ENCODE assay signal across 20 cellular contexts in the genomic region with DNA sequence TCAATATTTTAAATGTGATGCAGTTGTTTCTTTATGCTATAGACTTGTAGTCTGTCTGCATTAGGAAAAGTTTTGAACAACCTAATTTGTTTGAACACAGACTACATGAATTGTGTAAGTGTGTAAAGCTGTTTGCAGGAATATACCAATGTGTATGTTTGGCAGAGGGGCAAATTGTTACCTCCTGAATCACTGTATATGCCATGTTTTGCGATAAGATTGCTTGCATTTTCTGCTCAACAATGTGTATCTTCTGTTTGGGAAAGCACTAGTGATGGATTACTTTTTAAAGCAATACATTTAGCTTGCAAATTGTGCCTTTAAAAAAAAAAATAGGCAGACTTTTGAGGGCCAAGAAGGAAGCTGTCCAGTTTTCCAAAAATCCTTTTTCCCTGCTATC. TPM values are rescaled to one million over a fixed set of nuclear protein-coding genes. Genes with fewer than 3 reads are reported as not detected.
DNase-seq lines count a peak whose midpoint lies in the region; ATAC-seq and TF ChIP-seq lines count a peak whose summit lies in the region.
"Had no signal": no experiment of that assay in that cellular context is flagged by ENCODE, and none has a peak within 500 bp of the region (broad histone marks: within the 10 kb centered on the region; RNA-seq: fewer than 3 reads in every experiment).

No MANE protein-coding gene starts in this region.

- peaks cover 77 to 91% of the 10 kb centered on the region in 2 experiments for H3K36me3 ChIP-seq in SK-N-SH (replicated peaks in 1 of 2; ENCODE audit: control insufficient read depth in 1 of 2, insufficient read depth in 2 of 2, low read length in 1 of 2)

- no peak for ATAC-seq in activated naive CD8-positive, alpha-beta T cell treated with anti-CD3 and anti-CD28 coated beads, Interleukin-2, amount 50 U/mL, for 24 hours
- no peak for ATAC-seq in activated T-cell treated with anti-CD3 and anti-CD28 coated beads, Interleukin-2, amount 50 U/mL, for 72 hours (replicated peaks in 1 of 2)
- no peak for ATAC-seq in GM19324 (IDR thresholded peaks at IDR 0.05; ENCODE audit: low FRiP score, unreplicated experiment)
- ATAC-seq: A549, HCT116, HepG2 had no signal

- CTCF ChIA-PET in SK-N-SH (lab: Yijun Ruan, JAX), result interaction anchor here (0.6 to 2.8 kb wide), 6 partner anchors 12 to 37 kb away, joined by 3 to 9 read pairs (median 4); no protein-coding TSS in a partner anchor

- H3K4me2 ChIP-seq in SK-N-SH, result no peak overlapping the region
- H3K4me2 ChIP-seq: A549, BLaER1 had no signal

- H3K9me3 Mint-ChIP-seq in activated naive CD8-positive, alpha-beta T cell (ENCODE audit: low read depth), result no peaks in the 10 kb centered on the region
- no peaks in the 10 kb centered on the region for H3K9me3 Mint-ChIP-seq in activated naive CD8-positive, alpha-beta T cell treated with anti-CD3 and anti-CD28 coated beads, Interleukin-2, amount 50 U/mL, for 24 hours
- H3K9me3 Mint-ChIP-seq in activated T-cell treated with anti-CD3 and anti-CD28 coated beads, Interleukin-2, amount 50 U/mL, for 72 hours, result no peaks in the 10 kb centered on the region
- H3K9me3 Mint-ChIP-seq: CD14-positive monocyte; CD4-positive, alpha-beta memory T cell had no signal

- POLR2A ChIA-PET in SK-N-SH (lab: Yijun Ruan, JAX), result no interaction called here

- no peak overlapping the region for H3K27ac ChIP-seq in SK-N-SH (ENCODE audit: low read depth in 2 of 2, low read length in 1 of 2)
- H3K27ac ChIP-seq: 22Rv1, A549, BLaER1, GM23248 had no signal

- no peak for TF ChIP-seq CTCF in fibroblast of pulmonary artery (IDR thresholded peaks at IDR 0.05; ENCODE audit: low read length, missing control alignments)
- TF ChIP-seq CTCF in SK-N-SH (IDR thresholded peaks at IDR 0.05), result no peak

- H3K4me3 ChIP-seq in fibroblast of pulmonary artery (replicated peaks; ENCODE audit: low read depth, low read length) (no peak overlapping the region), SK-N-SH (ENCODE audit: low read depth in 2 of 2, low read length in 1 of 2) (no peak overlapping the region)
- H3K4me3 ChIP-seq: A549, BLaER1, GM23248 had no signal

- peaks cover 34% of the 10 kb centered on the region for H3K4me1 Mint-ChIP-seq in activated naive CD8-positive, alpha-beta T cell (ENCODE audit: low read depth)
- H3K4me1 Mint-ChIP-seq in activated naive CD8-positive, alpha-beta T cell treated with anti-CD3 and anti-CD28 coated beads, Interleukin-2, amount 50 U/mL, for 24 hours, result peaks cover 14% of the 10 kb centered on the region
- H3K4me1 Mint-ChIP-seq in activated T-cell treated with anti-CD3 and anti-CD28 coated beads, Interleukin-2, amount 50 U/mL, for 72 hours (ENCODE audit: low read depth), result peaks cover 21% of the 10 kb centered on the region
- H3K4me1 Mint-ChIP-seq: CD14-positive monocyte had no signal

- H3K9me2 ChIP-seq in SK-N-SH, result no peaks in the 10 kb centered on the region

- H3K79me2 ChIP-seq in SK-N-SH (ENCODE audit: insufficient read depth), result peaks cover 40% of the 10 kb centered on the region

- peaks cover 7% of the 10 kb centered on the region; the same call in 1 of the 2 replicates for H4K20me1 ChIP-seq in SK-N-SH (ENCODE audit: insufficient read depth)

- H3K4me3 Mint-ChIP-seq in activated naive CD8-positive, alpha-beta T cell, result no peak overlapping the region
- no peak overlapping the region for H3K4me3 Mint-ChIP-seq in activated naive CD8-positive, alpha-beta T cell treated with anti-CD3 and anti-CD28 coated beads, Interleukin-2, amount 50 U/mL, for 24 hours
- H3K4me3 Mint-ChIP-seq in activated T-cell treated with anti-CD3 and anti-CD28 coated beads, Interleukin-2, amount 50 U/mL, for 72 hours, result no peak overlapping the region
- H3K4me3 Mint-ChIP-seq: CD14-positive monocyte; CD4-positive, alpha-beta memory T cell had no signal

- no peak overlapping the region for H3K9ac ChIP-seq in SK-N-SH
- H3K9ac ChIP-seq: BLaER1, GM23248 had no signal

- H3K9me3 ChIP-seq in SK-N-SH, result no peaks in the 10 kb centered on the region
- H3K9me3 ChIP-seq: A549, BLaER1 had no signal

- H3K27ac Mint-ChIP-seq in activated naive CD8-positive, alpha-beta T cell, result peak overlapping the region; percentile 66
- H3K27ac Mint-ChIP-seq in activated naive CD8-positive, alpha-beta T cell treated with anti-CD3 and anti-CD28 coated beads, Interleukin-2, amount 50 U/mL, for 24 hours, result no peak overlapping the region
- H3K27ac Mint-ChIP-seq in activated T-cell treated with anti-CD3 and anti-CD28 coated beads, Interleukin-2, amount 50 U/mL, for 72 hours, result no peak overlapping the region
- H3K27ac Mint-ChIP-seq: CD14-positive monocyte; CD4-positive, alpha-beta memory T cell had no signal

- H3F3A ChIP-seq in SK-N-SH (replicated peaks; ENCODE audit: insufficient read depth), result peaks cover 4% of the 10 kb centered on the region

- no peak overlapping the region for H2AFZ ChIP-seq in SK-N-SH (ENCODE audit: low read depth)
- H2AFZ ChIP-seq: GM23248 had no signal

- no peaks in the 10 kb centered on the region for H3K27me3 ChIP-seq in SK-N-SH (ENCODE audit: insufficient read depth)
- H3K27me3 ChIP-seq: BLaER1 had no signal

- 59% methylated on average over 1 of the region's 1 CpG for WGBS in SK-N-SH (ENCODE audit: low lambda C conversion rate)

- DNase-seq in activated naive CD8-positive, alpha-beta T cell treated with anti-CD3 and anti-CD28 coated beads, Interleukin-2, amount 50 U/mL, for 24 hours, result no peak
- DNase-seq in amniotic epithelial cell (ENCODE audit: low read depth) (peak; percentile 59), fibroblast of pulmonary artery (ENCODE audit: low read depth) (peak; percentile 37), SK-N-SH (no peak), NCI-H1930 (lab: John Stamatoyannopoulos, UW) (no peak)
- DNase-seq in activated T-cell treated with anti-CD3 and anti-CD28 coated beads, Interleukin-2, amount 50 U/mL, for 72 hours, result no peak
- DNase-seq: CD4-positive, alpha-beta memory T cell; DMS153; DMS79; GF-D8; GM23248; H7 had no signal

- H3K36me3 Mint-ChIP-seq in activated naive CD8-positive, alpha-beta T cell, result peaks cover 7% of the 10 kb centered on the region
- H3K36me3 Mint-ChIP-seq in activated naive CD8-positive, alpha-beta T cell treated with anti-CD3 and anti-CD28 coated beads, Interleukin-2, amount 50 U/mL, for 24 hours (ENCODE audit: low read depth), result peaks cover 63% of the 10 kb centered on the region
- peaks cover 5 to 43% of the 10 kb centered on the region in 2 donors for H3K36me3 Mint-ChIP-seq in activated T-cell treated with anti-CD3 and anti-CD28 coated beads, Interleukin-2, amount 50 U/mL, for 72 hours (ENCODE audit: insufficient read depth in 2 of 2)

- H3K4me1 ChIP-seq in SK-N-SH (ENCODE audit: control insufficient read depth in 1 of 2, insufficient read depth in 2 of 2, low read depth in 1 of 2, low read length in 1 of 2), result no peaks in the 10 kb centered on the region; a peak in 2 of 4 replicates
- H3K4me1 ChIP-seq: BLaER1 had no signal

- no peak for TF ChIP-seq RAD21 in SK-N-SH (IDR thresholded peaks at IDR 0.05; ENCODE audit: low read length)

- H3K27me3 Mint-ChIP-seq in activated naive CD8-positive, alpha-beta T cell, result no peaks in the 10 kb centered on the region
- no peaks in the 10 kb centered on the region for H3K27me3 Mint-ChIP-seq in activated naive CD8-positive, alpha-beta T cell treated with anti-CD3 and anti-CD28 coated beads, Interleukin-2, amount 50 U/mL, for 24 hours
- H3K27me3 Mint-ChIP-seq in activated T-cell treated with anti-CD3 and anti-CD28 coated beads, Interleukin-2, amount 50 U/mL, for 72 hours (ENCODE audit: low read depth), result no peaks in the 10 kb centered on the region
- H3K27me3 Mint-ChIP-seq: CD4-positive, alpha-beta memory T cell had no signal

- TF ChIP-seq EP300 in SK-N-SH (IDR thresholded peaks at IDR 0.05; ENCODE audit: borderline replicate concordance in 1 of 2, low read depth in 1 of 2, low read length in 1 of 2), result no peak

TF ChIP-seq in SK-N-SH, 30 proteins besides CTCF, POLR2A, EP300 and RAD21 (continues in another document):
- TF ChIP-seq TEAD4 (IDR thresholded peaks at IDR 0.05; ENCODE audit: borderline replicate concordance, insufficient read depth), result no peak
- no peak for TF ChIP-seq TCF12 (IDR thresholded peaks at IDR 0.05)
- TF ChIP-seq, protein P1, sequence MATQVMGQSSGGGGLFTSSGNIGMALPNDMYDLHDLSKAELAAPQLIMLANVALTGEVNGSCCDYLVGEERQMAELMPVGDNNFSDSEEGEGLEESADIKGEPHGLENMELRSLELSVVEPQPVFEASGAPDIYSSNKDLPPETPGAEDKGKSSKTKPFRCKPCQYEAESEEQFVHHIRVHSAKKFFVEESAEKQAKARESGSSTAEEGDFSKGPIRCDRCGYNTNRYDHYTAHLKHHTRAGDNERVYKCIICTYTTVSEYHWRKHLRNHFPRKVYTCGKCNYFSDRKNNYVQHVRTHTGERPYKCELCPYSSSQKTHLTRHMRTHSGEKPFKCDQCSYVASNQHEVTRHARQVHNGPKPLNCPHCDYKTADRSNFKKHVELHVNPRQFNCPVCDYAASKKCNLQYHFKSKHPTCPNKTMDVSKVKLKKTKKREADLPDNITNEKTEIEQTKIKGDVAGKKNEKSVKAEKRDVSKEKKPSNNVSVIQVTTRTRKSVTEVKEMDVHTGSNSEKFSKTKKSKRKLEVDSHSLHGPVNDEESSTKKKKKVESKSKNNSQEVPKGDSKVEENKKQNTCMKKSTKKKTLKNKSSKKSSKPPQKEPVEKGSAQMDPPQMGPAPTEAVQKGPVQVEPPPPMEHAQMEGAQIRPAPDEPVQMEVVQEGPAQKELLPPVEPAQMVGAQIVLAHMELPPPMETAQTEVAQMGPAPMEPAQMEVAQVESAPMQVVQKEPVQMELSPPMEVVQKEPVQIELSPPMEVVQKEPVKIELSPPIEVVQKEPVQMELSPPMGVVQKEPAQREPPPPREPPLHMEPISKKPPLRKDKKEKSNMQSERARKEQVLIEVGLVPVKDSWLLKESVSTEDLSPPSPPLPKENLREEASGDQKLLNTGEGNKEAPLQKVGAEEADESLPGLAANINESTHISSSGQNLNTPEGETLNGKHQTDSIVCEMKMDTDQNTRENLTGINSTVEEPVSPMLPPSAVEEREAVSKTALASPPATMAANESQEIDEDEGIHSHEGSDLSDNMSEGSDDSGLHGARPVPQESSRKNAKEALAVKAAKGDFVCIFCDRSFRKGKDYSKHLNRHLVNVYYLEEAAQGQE (IDR thresholded peaks at IDR 0.05; ENCODE audit: low read depth, low read length), result no peak

RNA-seq across cellular contexts. Expression of a gene that starts 14.6 kb away (rescaled TPM):
- 15.1 and 21.8 TPM in 2 replicates for polyA plus RNA-seq in SK-N-SH (2012; rRNA removed)
- 15.1 and 19.6 TPM in 2 replicates for polyA plus RNA-seq in SK-N-SH (2012; cell fraction: cytosol; rRNA removed)
- polyA plus RNA-seq in SK-N-SH (2012; cell fraction: nucleus; rRNA removed), result 66.0 and 69.7 TPM in 2 replicates
- total RNA-seq in activated T-cell treated with anti-CD3 and anti-CD28 coated beads, Interleukin-2, amount 50 U/mL, for 72 hours, result 10 to 100 TPM; 91.3 to 94.1 TPM

Comparison
In these comparisons a context has a peak if more than half of its experiments do, and no peak if none do; other contexts are left out.
1. DNase-seq: peak in amniotic epithelial cell (single experiment) and fibroblast of pulmonary artery (single experiment); none in activated naive CD8-positive, alpha-beta T cell treated with anti-CD3 and anti-CD28 coated beads, Interleukin-2, amount 50 U/mL, for 24 hours (single experiment), SK-N-SH (single experiment), activated T-cell treated with anti-CD3 and anti-CD28 coated beads, Interleukin-2, amount 50 U/mL, for 72 hours (0 of 2) and NCI-H1930 (0 of 2).